ENCODE assay signal across 21 cellular contexts in the genomic region with DNA sequence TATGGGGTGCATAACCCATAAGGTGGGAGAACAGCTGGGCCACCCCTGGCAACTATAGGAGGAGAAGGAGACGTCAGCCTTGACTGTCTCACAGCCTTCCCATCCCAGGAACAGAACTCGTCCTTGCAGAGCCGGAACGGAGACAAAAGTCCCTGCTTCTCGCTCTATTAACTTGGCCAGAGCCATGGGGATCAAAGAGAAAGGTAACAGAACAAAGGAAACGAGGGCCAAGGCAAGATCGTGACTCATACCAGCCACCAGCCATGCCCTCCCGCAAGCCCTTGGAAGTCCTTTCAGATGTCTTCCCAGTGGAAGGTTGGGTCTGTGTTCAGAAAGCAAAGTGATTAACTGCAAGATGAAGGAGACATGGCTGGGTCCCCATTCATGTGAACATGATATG.
"Had no signal": no experiment of that assay in that cellular context is flagged by ENCODE, and none has a peak within 500 bp of the region (broad histone marks: within the 10 kb centered on the region; RNA-seq: fewer than 3 reads in every experiment).

No MANE protein-coding gene starts in this region.

- H3K4me1 Mint-ChIP-seq: WTC11 had no signal

- DNase-seq: activated CD4-positive, alpha-beta T cell treated with anti-CD3 and anti-CD28 coated beads, Interleukin-2, amount 50 U/mL, for 48 hours; activated gamma-delta T cell treated with Interleukin-2 at 50 U/mL for 16 hours; dorsolateral prefrontal cortex; left cardiac atrium; mucosa of descending colon; ovary; right lobe of liver; small intestine; stimulated activated CD4-positive, alpha-beta T cell treated with anti-CD3 and anti-CD28 coated beads, Interleukin-4, amount 100 ng/mL, for 24 hours; stomach; testis; upper lobe of left lung had no signal

- H3K36me3 ChIP-seq: ovary, right lobe of liver, stomach, upper lobe of left lung had no signal

- H3K4me3 Mint-ChIP-seq: activated CD4-positive, alpha-beta T cell treated with anti-CD3 and anti-CD28 coated beads for 36 hours; activated naive CD8-positive, alpha-beta T cell; activated T-helper 1 cell treated with anti-CD3 and anti-CD28 coated beads, Interleukin-12 subunit alpha, Interleukin-12 subunit beta, Interleukin-2, Interleukin-4 antibody, amounts not matched to agents 30 ng/mL and 10 ng/mL and 1 ng/mL, durations not matched to agents 14 hours and 24 hours and 36 hours; naive thymus-derived CD8-positive, alpha-beta T cell; stimulated activated effector memory CD8-positive, alpha-beta T cell treated with anti-CD3 and anti-CD28 coated beads, Interleukin-12 subunit alpha, Interleukin-12 subunit beta, amount 100 ng/mL, for 72 hours; WTC11 had no signal

- H3K27ac ChIP-seq: epithelial cell of prostate, foreskin keratinocyte, hepatocyte, ovary, right lobe of liver, stomach, testis, upper lobe of left lung had no signal

- H3K4me2 ChIP-seq: hepatocyte had no signal

- H3K9me3 ChIP-seq: mucosa of descending colon, ovary, right lobe of liver, stomach, testis, upper lobe of left lung had no signal

- H2AFZ ChIP-seq: hepatocyte had no signal

- ATAC-seq: foreskin keratinocyte, left cardiac atrium, mucosa of descending colon had no signal

- H3K79me2 ChIP-seq: hepatocyte had no signal

- FAIRE-seq: small intestine had no signal

- H3K4me3 ChIP-seq: dorsolateral prefrontal cortex, hepatocyte, mucosa of descending colon, ovary, right lobe of liver, stomach, testis, upper lobe of left lung had no signal

- H3K27me3 ChIP-seq: dorsolateral prefrontal cortex, hepatocyte, ovary, right lobe of liver, testis, upper lobe of left lung had no signal

- H3K36me3 Mint-ChIP-seq: activated naive CD8-positive, alpha-beta T cell; naive thymus-derived CD8-positive, alpha-beta T cell; stimulated activated effector memory CD8-positive, alpha-beta T cell treated with anti-CD3 and anti-CD28 coated beads, Interleukin-12 subunit alpha, Interleukin-12 subunit beta, amount 100 ng/mL, for 72 hours; WTC11 had no signal

- H3K9me3 Mint-ChIP-seq: activated T-helper 1 cell treated with anti-CD3 and anti-CD28 coated beads, Interleukin-12 subunit alpha, Interleukin-12 subunit beta, Interleukin-2, Interleukin-4 antibody, amounts not matched to agents 30 ng/mL and 10 ng/mL and 1 ng/mL, durations not matched to agents 14 hours and 24 hours and 36 hours; naive thymus-derived CD8-positive, alpha-beta T cell; stimulated activated effector memory CD8-positive, alpha-beta T cell treated with anti-CD3 and anti-CD28 coated beads, Interleukin-12 subunit alpha, Interleukin-12 subunit beta, amount 100 ng/mL, for 72 hours; WTC11 had no signal

- H3K4me1 ChIP-seq: foreskin keratinocyte, right lobe of liver had no signal

- H3K27ac Mint-ChIP-seq: activated CD4-positive, alpha-beta T cell treated with anti-CD3 and anti-CD28 coated beads for 36 hours; activated naive CD8-positive, alpha-beta T cell; activated T-helper 1 cell treated with anti-CD3 and anti-CD28 coated beads, Interleukin-12 subunit alpha, Interleukin-12 subunit beta, Interleukin-2, Interleukin-4 antibody, amounts not matched to agents 30 ng/mL and 10 ng/mL and 1 ng/mL, durations not matched to agents 14 hours and 24 hours and 36 hours; stimulated activated effector memory CD8-positive, alpha-beta T cell treated with anti-CD3 and anti-CD28 coated beads, Interleukin-12 subunit alpha, Interleukin-12 subunit beta, amount 100 ng/mL, for 72 hours; WTC11 had no signal
